In genomic region chr11:129815596-129816461, GRCh38 we compare ENCODE assay signal across 8 cellular contexts. TPM values are rescaled to one million over a fixed set of nuclear protein-coding genes. Genes with fewer than 3 reads are reported as not detected.
DNase-seq lines count a peak whose midpoint lies in the region; ATAC-seq, FAIRE-seq and TF ChIP-seq lines count a peak whose summit lies in the region.

Gene TMEM45B, plus strand, starts transcription at chr11:129815848. Its CDS starts 36,635 bp downstream, at chr11:129852483.

- intact Hi-C loops in endothelial cell of umbilical vein (cut with micrococcal nuclease), result no loop called here

- no peak for FAIRE-seq in endothelial cell of umbilical vein (lab: Jason Lieb, UNC)

- H3K9me1 ChIP-seq in endothelial cell of umbilical vein (replicated peaks; ENCODE audit: control insufficient read depth, extremely low read depth, insufficient read depth, low read length), result no peaks in the 10 kb centered on the region

- H3K36me3 ChIP-seq in HEK293 (ENCODE audit: control insufficient read depth in 2 of 2, insufficient read depth in 1 of 2, low read length in 2 of 2) (no peaks in the 10 kb centered on the region), WERI-Rb-1 (no peaks in the 10 kb centered on the region), endothelial cell of umbilical vein (ENCODE audit: control insufficient read depth in 2 of 2, extremely low read depth in 1 of 2, insufficient read depth in 2 of 2, low read length in 2 of 2) (no peaks in the 10 kb centered on the region), neutrophil (no peaks in the 10 kb centered on the region)

- H3K27ac ChIP-seq in HEK293 (ENCODE audit: extremely low read depth, low read depth, low read length) (no peak within 1 kb of the TSS), WERI-Rb-1 (no peak within 1 kb of the TSS), endothelial cell of umbilical vein (ENCODE audit: insufficient read depth, low read depth, low read length) (no peak within 1 kb of the TSS), neutrophil (no peak within 1 kb of the TSS)

- H3K9ac ChIP-seq in endothelial cell of umbilical vein (replicated peaks; ENCODE audit: extremely low read depth, insufficient read depth, low read length), result no peak within 1 kb of the TSS

- no peaks in the 10 kb centered on the region for H3K79me2 ChIP-seq in endothelial cell of umbilical vein (ENCODE audit: control insufficient read depth, insufficient read depth, low read length)

- H4K20me1 ChIP-seq in endothelial cell of umbilical vein (replicated peaks; ENCODE audit: control insufficient read depth, extremely low read depth, insufficient read depth, low read length), result no peaks in the 10 kb centered on the region

- POLR2A ChIA-PET in HEK293 (lab: Yijun Ruan, JAX), result interaction anchor here (0.7 kb wide), 1 partner anchor 158 kb away, joined by 3 read pairs; no protein-coding TSS in a partner anchor
- POLR2A ChIA-PET in endothelial cell of umbilical vein (lab: Charles Lee), result interaction anchor here (0.6 kb wide), 1 partner anchor 575 kb away, joined by 3 read pairs; no protein-coding TSS in a partner anchor

- TF ChIP-seq CTCF in HEK293 (tag by site-specific recombination; IDR thresholded peaks at IDR 0.05) (no peak), WERI-Rb-1 (IDR thresholded peaks at IDR 0.05; ENCODE audit: low read depth, low read length) (no peak), endothelial cell of umbilical vein (IDR thresholded peaks at IDR 0.05; ENCODE audit: extremely low read depth in 1 of 2, insufficient read depth in 1 of 2, low read depth in 1 of 2, low read length in 2 of 2) (no peak), neutrophil (IDR thresholded peaks at IDR 0.05) (no peak)

- H3K9me3 ChIP-seq in HEK293 (ENCODE audit: control insufficient read depth, insufficient read depth, low read depth, low read length), result no peaks in the 10 kb centered on the region
- H3K9me3 ChIP-seq in WERI-Rb-1 (ENCODE audit: severe bottlenecking), result peaks cover 11% of the 10 kb centered on the region
- H3K9me3 ChIP-seq in endothelial cell of umbilical vein (replicated peaks; ENCODE audit: control insufficient read depth, insufficient read depth, low read length), result no peaks in the 10 kb centered on the region
- H3K9me3 ChIP-seq in neutrophil, result no peaks in the 10 kb centered on the region

- DNase-seq in WERI-Rb-1 (peak; percentile 25), endothelial cell of umbilical vein (ENCODE audit: low read depth, low spot score) (no peak), NCI-H187 treated with DMSO at 0.1 percent for 48 hours (lab: John Stamatoyannopoulos, UW) (no peak), hepatic stellate cell (ENCODE audit: low spot score) (no peak)

- H3K27me3 ChIP-seq in WERI-Rb-1 (ENCODE audit: insufficient read depth, low read depth, severe bottlenecking) (peaks cover 15% of the 10 kb centered on the region), endothelial cell of umbilical vein (ENCODE audit: control insufficient read depth in 2 of 2, insufficient read depth in 2 of 2, low read length in 2 of 2) (peaks cover 4 to 12% of the 10 kb centered on the region in 2 experiments), neutrophil (peaks cover 96% of the 10 kb centered on the region)

- no peaks in the 10 kb centered on the region for H3K4me1 ChIP-seq in HEK293 (ENCODE audit: control insufficient read depth, insufficient read depth, low read length)
- no peaks in the 10 kb centered on the region for H3K4me1 ChIP-seq in endothelial cell of umbilical vein (ENCODE audit: control insufficient read depth, extremely low read depth, insufficient read depth, low read length)
- peaks cover 6 to 17% of the 10 kb centered on the region in 2 experiments for H3K4me1 ChIP-seq in neutrophil (ENCODE audit: control insufficient read depth in 1 of 2, insufficient read depth in 1 of 2, low read depth in 1 of 2, low read length in 1 of 2)

- CTCF ChIA-PET in HEK293 (lab: Yijun Ruan, JAX) (interaction anchor here (0.7 kb wide), 1 partner anchor 28 kb away, joined by 3 read pairs; no protein-coding TSS in a partner anchor), endothelial cell of umbilical vein (lab: Charles Lee) (no interaction called here)

- BruUV-seq in endothelial cell of umbilical vein (replicated peaks; lab: Mats Ljungman, UMichigan), result no TSS peak

- dilution Hi-C loops in endothelial cell of umbilical vein (cut with MboI; ENCODE audit: extremely low pct_ligation_motif_present, low sequenced_read_pairs), result no loop called here

- no peak for ATAC-seq in GM18867 (IDR thresholded peaks at IDR 0.05; ENCODE audit: unreplicated experiment)
- no peak for ATAC-seq in GM18505 (IDR thresholded peaks at IDR 0.05; ENCODE audit: unreplicated experiment)

- no peak for TF ChIP-seq POLR2A in endothelial cell of umbilical vein (IDR thresholded peaks at IDR 0.05; ENCODE audit: low read depth, low read length)
- TF ChIP-seq POLR2A in GM18505 (IDR thresholded peaks at IDR 0.05; ENCODE audit: borderline replicate concordance, extremely low read depth, insufficient read depth, insufficient read length), result no peak

- peak within 1 kb of the TSS; percentile 87 for H2AFZ ChIP-seq in endothelial cell of umbilical vein (ENCODE audit: low read depth, low read length)

- H3K4me3 ChIP-seq in HEK293 (ENCODE audit: low read depth, low read length) (peak within 1 kb of the TSS; percentile 33), WERI-Rb-1 (ENCODE audit: low read depth, low read length) (peak within 1 kb of the TSS; percentile 46), endothelial cell of umbilical vein (replicated peaks in 1 of 3; ENCODE audit: insufficient read depth in 1 of 3, low read depth in 1 of 3, low read length in 3 of 3) (peak within 1 kb of the TSS in 2 of 3 experiments; percentile 0 to 45), neutrophil (ENCODE audit: low read depth in 1 of 2, low read length in 1 of 2) (peak within 1 kb of the TSS; percentile 41 to 66)

- peak within 1 kb of the TSS; percentile 66 for H3K4me2 ChIP-seq in endothelial cell of umbilical vein (ENCODE audit: insufficient read depth, low read length)

TF ChIP-seq in HEK293, 187 proteins besides CTCF, POLR2A, EP300 and RAD21 (continues in another document):
- TF ChIP-seq SP2 (tag by site-specific recombination; IDR thresholded peaks at IDR 0.05) (no peak), ZNF311 (tag by site-specific recombination; IDR thresholded peaks at IDR 0.05; ENCODE audit: borderline replicate concordance) (no peak), ZNF792 (tag by site-specific recombination; IDR thresholded peaks at IDR 0.05) (no peak), ZNF114 (tag by site-specific recombination; IDR thresholded peaks at IDR 0.05) (no peak), ZFP3 (tag by site-specific recombination; IDR thresholded peaks at IDR 0.05; ENCODE audit: low read depth) (no peak), YY2 (tag by site-specific recombination; IDR thresholded peaks at IDR 0.05) (no peak), ZNF571 (tag by site-specific recombination; IDR thresholded peaks at IDR 0.05) (no peak), ZSCAN18 (tag by site-specific recombination; IDR thresholded peaks at IDR 0.05) (no peak), ZNF610 (tag by site-specific recombination; IDR thresholded peaks at IDR 0.05; ENCODE audit: borderline replicate concordance) (no peak), MYNN (tag by site-specific recombination; IDR thresholded peaks at IDR 0.05; ENCODE audit: borderline replicate concordance) (no peak)

TF ChIP-seq in endothelial cell of umbilical vein, 7 proteins besides CTCF, POLR2A, EP300 and RAD21:
- peak; percentile 2 for TF ChIP-seq EZH2 (IDR thresholded peaks at IDR 0.05; ENCODE audit: borderline replicate concordance, low read depth, low read length, severe bottlenecking)
- TF ChIP-seq FOS (IDR thresholded peaks at IDR 0.05; ENCODE audit: borderline replicate concordance, insufficient read depth, low read length), result no peak
- TF ChIP-seq MAX (IDR thresholded peaks at IDR 0.05; ENCODE audit: insufficient read depth, insufficient read length), result no peak

RNA-seq across cellular contexts. Expression of gene TMEM45B, which starts in this region (rescaled TPM):
- not detected in 2 replicates for total RNA-seq in endothelial cell of umbilical vein
- 0.08 and 0.18 TPM in 2 replicates for polyA plus RNA-seq in endothelial cell of umbilical vein
- 0.10 TPM in 1 of 2 replicates, not detected in the other for polyA plus RNA-seq in endothelial cell of umbilical vein (2011; cell fraction: cytosol; rRNA removed)
- not detected in 2 replicates for polyA plus RNA-seq in endothelial cell of umbilical vein (2011; cell fraction: nucleus; rRNA removed)
- 0.16 and 0.64 TPM in 2 replicates for polyA plus RNA-seq in endothelial cell of umbilical vein (2012)
- 0.39 TPM in 1 of 2 replicates, not detected in the other for polyA minus RNA-seq in endothelial cell of umbilical vein
- 5.9 TPM for polyA minus RNA-seq in endothelial cell of umbilical vein (2011; cell fraction: cytosol; rRNA and poly(A)+ RNA removed)
- not detected in 2 replicates for polyA minus RNA-seq in endothelial cell of umbilical vein (2011; cell fraction: nucleus; rRNA and poly(A)+ RNA removed)
